ENCODE assay signal across 18 cellular contexts in genomic region chr17:11991461-11991860, GRCh38. TPM values are rescaled to one million over a fixed set of nuclear protein-coding genes. Genes with fewer than 3 reads are reported as not detected.
A peak's percentile ranks its signal among the peaks of the same experiment; 100 is the strongest.
DNase-seq lines count a peak whose midpoint lies in the region; ATAC-seq, FAIRE-seq and TF ChIP-seq lines count a peak whose summit lies in the region.
"Had no signal": no experiment of that assay in that cellular context is flagged by ENCODE, and none has a peak within 500 bp of the region (broad histone marks: within the 10 kb centered on the region; RNA-seq: fewer than 3 reads in every experiment).

No MANE protein-coding gene starts in this region.

- peak overlapping the region; percentile 69; the same call in 1 of the 2 replicates for H2BK20ac ChIP-seq in H1 (ENCODE audit: low read length)

- WGBS in H1 (ENCODE audit: extremely low coverage in 1 of 2, insufficient coverage in 1 of 2, insufficient read length in 1 of 2, insufficient replicate concordance in 2 of 2, low coverage in 1 of 2, low lambda C conversion rate in 2 of 2, missing lambda C conversion rate in 1 of 2), 2 experiments = 28% methylated on average over 4 of the region's 4 CpGs; no CpG with 5 or more reads in 1 of the 2 experiments
- WGBS in iPS DF 6.9 (ENCODE audit: insufficient coverage, insufficient read length) = no CpG with 5 or more reads among the region's 4 CpGs

- ATAC-seq in GM21526 (IDR thresholded peaks at IDR 0.05; ENCODE audit: low FRiP score, unreplicated experiment) = no peak
- ATAC-seq: GM12878 had no signal

- H2BK12ac ChIP-seq in H1 (ENCODE audit: low read depth, low read length) = peak overlapping the region; percentile 88; the same call in 1 of the 2 replicates

- H3K9ac ChIP-seq in HUES48 (ENCODE audit: low read depth, low read length) = no peak overlapping the region
- H3K9ac ChIP-seq in H1 (replicated peaks in 1 of 4; ENCODE audit: extremely low read depth in 1 of 4, low read depth in 3 of 4, low read length in 3 of 4) = no peak overlapping the region
- H3K9ac ChIP-seq: KMS-11 had no signal

- no peak overlapping the region for H3K4ac ChIP-seq in H1 (replicated peaks; ENCODE audit: insufficient read length, low read depth, low read length)

- H3K4me1 ChIP-seq in HUES48 (ENCODE audit: control insufficient read depth, insufficient read depth, low read length) (peaks cover 40% of the 10 kb centered on the region), H1 (replicated peaks in 1 of 4; ENCODE audit: control insufficient read depth in 3 of 4, insufficient read depth in 4 of 4, low read length in 3 of 4) (peaks cover 0 to 13% (median 7%) of the 10 kb centered on the region in 4 experiments), iPS DF 6.9 (ENCODE audit: control insufficient read depth, insufficient read depth, low read length) (peaks cover 3% of the 10 kb centered on the region; the same call in 1 of the 2 replicates)
- H3K4me1 ChIP-seq: BE2C had no signal

- no peak overlapping the region for H2BK120ac ChIP-seq in H1 (replicated peaks; ENCODE audit: low read depth, low read length)

- H3K79me2 ChIP-seq in H1 (ENCODE audit: control insufficient read depth in 1 of 2, insufficient read depth in 2 of 2, low read length in 2 of 2) = 0 out of 4 replicates have a peak, but pooled peaks cover 0 to 6% of the 10 kb centered on the region in 2 experiments

- POLR2A ChIA-PET in H1 (lab: Charles Lee; ENCODE audit: partially characterized antibody) = interaction anchor here (0.7 to 1.4 kb wide), 3 partner anchors 8 to 230 kb away, joined by 3 read pairs; partner anchors contain the start of gene MAP2K4

- H3K36me3 ChIP-seq in HUES48 (ENCODE audit: control insufficient read depth, insufficient read depth, low read length) (peaks cover 18% of the 10 kb centered on the region), H1 (ENCODE audit: control insufficient read depth in 2 of 4, insufficient read depth in 4 of 4, low read length in 3 of 4) (peaks cover 0 to 9% (median 0%) of the 10 kb centered on the region in 4 experiments; a peak in 1 of 8 replicates), iPS DF 6.9 (ENCODE audit: control insufficient read depth, insufficient read depth, low read length) (no peaks in the 10 kb centered on the region)
- H3K36me3 ChIP-seq: BE2C had no signal

- H3K4me3 ChIP-seq in HUES48 (ENCODE audit: low read depth, low read length) = no peak overlapping the region
- H3K4me3 ChIP-seq in H1 (ENCODE audit: extremely low read depth in 1 of 4, insufficient read depth in 2 of 4, low read depth in 3 of 4, low read length in 4 of 4) = no peak overlapping the region
- H3K4me3 ChIP-seq in iPS DF 6.9 (ENCODE audit: low read length) = no peak overlapping the region
- H3K4me3 ChIP-seq: GM12878, HAP-1 had no signal

- H3K56ac ChIP-seq in H1 (replicated peaks; ENCODE audit: insufficient read length, low read depth, low read length) = no peak overlapping the region

- no peak overlapping the region for H2BK15ac ChIP-seq in H1 (ENCODE audit: low read length)

- H2AFZ ChIP-seq in H1 (ENCODE audit: low read length) = no peak overlapping the region

- no peaks in the 10 kb centered on the region for H3K79me1 ChIP-seq in H1 (ENCODE audit: low read depth, low read length)

- no peak overlapping the region for H2AK5ac ChIP-seq in H1 (ENCODE audit: low read depth, low read length)

- CTCF ChIA-PET in H1 (lab: Charles Lee; ENCODE audit: partially characterized antibody) = interaction anchor here (1.0 to 3.7 kb wide), 4 partner anchors 10 to 97 kb away, joined by 3 to 14 read pairs (median 4); no protein-coding TSS in a partner anchor

- H3K23me2 ChIP-seq in H1 (ENCODE audit: low read depth, low read length) = no peaks in the 10 kb centered on the region

- no peaks in the 10 kb centered on the region for H4K20me1 ChIP-seq in H1 (replicated peaks in 1 of 2; ENCODE audit: control insufficient read depth in 1 of 2, insufficient read depth in 2 of 2, low read length in 2 of 2)

- H3K4me2 ChIP-seq in H1 (ENCODE audit: insufficient read depth in 1 of 2, low read depth in 2 of 2, low read length in 2 of 2) = peak overlapping the region in 1 of 2 experiments; percentile 35; a peak in 3 of 4 replicates
- H3K4me2 ChIP-seq: KMS-11 had no signal

- H3K27ac ChIP-seq in HUES48 (ENCODE audit: low read depth, low read length) (peak overlapping the region; percentile 46), H1 (ENCODE audit: low read depth, low read length) (no peak overlapping the region), iPS DF 6.9 (ENCODE audit: low read length) (no peak overlapping the region)
- H3K27ac ChIP-seq: KMS-11 had no signal

- FAIRE-seq in H1 (lab: Jason Lieb, UNC) = no peak
- FAIRE-seq: A204.1, GM12878 had no signal

- no peak for TF ChIP-seq EP300 in H1 (IDR thresholded peaks at IDR 0.05; ENCODE audit: borderline replicate concordance in 1 of 2, low read depth in 2 of 2, low read length in 2 of 2)

- no peak overlapping the region for H4K91ac ChIP-seq in H1 (replicated peaks; ENCODE audit: insufficient read length, low read length)

- no peak overlapping the region for H3K23ac ChIP-seq in H1 (ENCODE audit: insufficient read length)

- H2BK5ac ChIP-seq in H1 (ENCODE audit: low read depth, low read length) = peak overlapping the region; percentile 61; the same call in 1 of the 2 replicates

- no peak overlapping the region for H4K8ac ChIP-seq in H1 (ENCODE audit: extremely low read depth, insufficient read depth, low read length)

- H4K5ac ChIP-seq in H1 (ENCODE audit: insufficient read length, low read depth, low read length) = no peak overlapping the region

- TF ChIP-seq POLR2A in H1 (IDR thresholded peaks at IDR 0.05; ENCODE audit: control extremely low read depth in 1 of 2, low read depth in 2 of 2, low read length in 2 of 2) = no peak

- no peak overlapping the region for H3K14ac ChIP-seq in H1 (ENCODE audit: insufficient read length)

- no peak for TF ChIP-seq RAD21 in H1 (IDR thresholded peaks at IDR 0.05 in 1 of 2, conservative IDR thresholded peaks at IDR 0.05 in 1 of 2; ENCODE audit: low read depth in 2 of 2, low read length in 2 of 2)

- no peak for TF ChIP-seq CTCF in H1 (IDR thresholded peaks at IDR 0.05; ENCODE audit: control extremely low read depth in 1 of 3, insufficient read depth in 1 of 3, low read depth in 1 of 3, low read length in 3 of 3)

- DNase-seq in H1 (ENCODE audit: low read depth in 1 of 2, low spot score in 2 of 2) = no peak
- DNase-seq in iPS DF 6.9 (ENCODE audit: low read depth, low spot score) = peak; percentile 33
- no peak for DNase-seq in stimulated activated CD4-positive, alpha-beta T cell treated with anti-CD3 and anti-CD28 coated beads, Interleukin-4, amount 100 ng/mL, for 4 hours
- DNase-seq in activated CD4-positive, alpha-beta T cell treated with anti-CD3 and anti-CD28 coated beads for 1 hour = no peak
- no peak for DNase-seq in NCI-H1930 (lab: John Stamatoyannopoulos, UW)
- DNase-seq: ACHN; BE2C; C1 segment of cervical spinal cord; CD4-positive, CD25-positive, alpha-beta regulatory T cell; CD8-positive, alpha-beta memory T cell; COR-L47; GOT3 had no signal

- no peaks in the 10 kb centered on the region for H3K27me3 ChIP-seq in HUES48 (ENCODE audit: control insufficient read depth, insufficient read depth, low read length)
- no peaks in the 10 kb centered on the region for H3K27me3 ChIP-seq in H1 (replicated peaks in 1 of 4; ENCODE audit: control insufficient read depth in 3 of 4, extremely low read depth in 1 of 4, insufficient read depth in 3 of 4, low read length in 3 of 4)
- no peaks in the 10 kb centered on the region for H3K27me3 ChIP-seq in iPS DF 6.9 (ENCODE audit: control insufficient read depth, insufficient read depth, low read length)
- H3K27me3 ChIP-seq: BE2C had no signal

- H3K18ac ChIP-seq in H1 (ENCODE audit: extremely low read depth, low read length) = no peak overlapping the region

- H3K9me3 ChIP-seq in HUES48 (ENCODE audit: control insufficient read depth, insufficient read depth, low read length) (no peaks in the 10 kb centered on the region), H1 (ENCODE audit: insufficient read depth in 2 of 2, low read depth in 1 of 2, low read length in 1 of 2) (no peaks in the 10 kb centered on the region; a peak in 1 of 4 replicates), iPS DF 6.9 (ENCODE audit: control insufficient read depth, insufficient read depth, low read length) (no peaks in the 10 kb centered on the region)
- H3K9me3 ChIP-seq: BE2C, HAP-1 had no signal

TF ChIP-seq in H1, 55 proteins besides CTCF, POLR2A, EP300 and RAD21 (continues in another document):
- TF ChIP-seq SIRT6 (IDR thresholded peaks at IDR 0.05; ENCODE audit: low read length) (no peak), TBP (IDR thresholded peaks at IDR 0.05; ENCODE audit: low read depth, low read length) (no peak), BACH1 (IDR thresholded peaks at IDR 0.05; ENCODE audit: low read length) (no peak), CHD1 (IDR thresholded peaks at IDR 0.05; ENCODE audit: low read depth, low read length) (no peak), USF2 (IDR thresholded peaks at IDR 0.05; ENCODE audit: low read length) (no peak), CBX5 (IDR thresholded peaks at IDR 0.05; ENCODE audit: low read depth, low read length) (no peak)

RNA-seq across cellular contexts. Expression of gene ZNF18, which starts 5.8 kb away (rescaled TPM):
- total RNA-seq in H1 (2021; fragmentation: NEBNext Ultra II Directional; extraction: Animal tissue kit (Norgen Biotek cat#: 25700)) = 9.3 and 9.9 TPM in 2 replicates
- polyA plus RNA-seq in H1 (2011; rRNA removed) = 2.9 and 3.0 TPM in 2 replicates
- 5.2 TPM for polyA plus RNA-seq in H1 (2011; cell fraction: cytosol; rRNA removed)
- polyA plus RNA-seq in H1 (2011; cell fraction: nucleus; rRNA removed) = 6.7 TPM
- polyA plus RNA-seq in H1 (2012, experiment 1 of 2) = 5.0 to 8.5 TPM (median 7.0 TPM) in 4 replicates
- 2.8 TPM for polyA plus RNA-seq in H1 (2012, experiment 2 of 2)
- polyA plus RNA-seq in H1 (2013, experiment 1 of 2) = 7.2 TPM
- 6.4 TPM for polyA plus RNA-seq in H1 (2013, experiment 2 of 2)
- 9.3 and 10.0 TPM in 2 replicates for polyA minus RNA-seq in H1 (2011; rRNA and poly(A)+ RNA removed)
- polyA minus RNA-seq in H1 (2011; cell fraction: cytosol; rRNA and poly(A)+ RNA removed) = 6.0 TPM
- polyA minus RNA-seq in H1 (2011; cell fraction: nucleus; rRNA and poly(A)+ RNA removed) = 7.0 TPM

RNA-seq across cellular contexts. Expression of gene MAP2K4, which starts 29.2 kb away (rescaled TPM):
- 37.3 and 39.1 TPM in 2 replicates for total RNA-seq in H1 (2021; fragmentation: NEBNext Ultra II Directional; extraction: Animal tissue kit (Norgen Biotek cat#: 25700))
- polyA plus RNA-seq in H1 (2011; rRNA removed) = 6.7 and 14.2 TPM in 2 replicates
- 14.1 TPM for polyA plus RNA-seq in H1 (2011; cell fraction: cytosol; rRNA removed)
- 7.9 TPM for polyA plus RNA-seq in H1 (2011; cell fraction: nucleus; rRNA removed)
- polyA plus RNA-seq in H1 (2012, experiment 1 of 2) = 13.7 to 22.6 TPM (median 16.6 TPM) in 4 replicates
- polyA plus RNA-seq in H1 (2012, experiment 2 of 2) = 1.6 TPM
- polyA plus RNA-seq in H1 (2013, experiment 1 of 2) = 16.6 TPM
- polyA plus RNA-seq in H1 (2013, experiment 2 of 2) = 17.9 TPM
- polyA minus RNA-seq in H1 (2011; rRNA and poly(A)+ RNA removed) = 26.5 and 38.3 TPM in 2 replicates
- 12.8 TPM for polyA minus RNA-seq in H1 (2011; cell fraction: cytosol; rRNA and poly(A)+ RNA removed)
- 26.2 TPM for polyA minus RNA-seq in H1 (2011; cell fraction: nucleus; rRNA and poly(A)+ RNA removed)
